ENCODE assay signal across 23 cellular contexts in genomic region chrX:48892896-48893295, GRCh38. TPM values are rescaled to one million over a fixed set of nuclear protein-coding genes. Genes with fewer than 3 reads are reported as not detected.
"Had no signal": no experiment of that assay in that cellular context is flagged by ENCODE, and none has a peak within 500 bp of the region (broad histone marks: within the 10 kb centered on the region; RNA-seq: fewer than 3 reads in every experiment).

No MANE protein-coding gene starts in this region.

- H3K27ac Mint-ChIP-seq: activated CD8-positive, alpha-beta T cell treated with anti-CD3 and anti-CD28 coated beads for 36 hours; effector memory CD8-positive, alpha-beta T cell; natural killer cell; stimulated activated naive CD8-positive, alpha-beta T cell treated with anti-CD3 and anti-CD28 coated beads, Interleukin-15, Interleukin-2, amounts not matched to agents 100 ng/mL and 50 ng/mL, for 24 hours had no signal

- H3K9me3 ChIP-seq: colonic mucosa, right lobe of liver, thyroid gland had no signal

- DNase-seq: activated CD4-positive, alpha-beta T cell treated with anti-CD3 and anti-CD28 coated beads for 48 hours; activated CD8-positive, alpha-beta T cell treated with anti-CD3 and anti-CD28 coated beads for 36 hours; activated effector memory CD4-positive, alpha-beta T cell treated with anti-CD3 and anti-CD28 coated beads, Interleukin-2, amount 50 U/mL, for 16 hours; activated T-cell treated with anti-CD3 and anti-CD28 coated beads, Interleukin-2, amount 50 U/mL, for 1 hour; amniotic stem cell; colonic mucosa; effector memory CD8-positive, alpha-beta T cell; foreskin melanocyte; natural killer cell; right lobe of liver; stimulated activated CD4-positive, alpha-beta T cell treated with anti-CD3 and anti-CD28 coated beads, Interleukin-1b, Interleukin-23, amount 100 ng/mL, for 48 hours; substantia nigra; T-helper 1 cell; T1000; thyroid gland had no signal

- ATAC-seq: activated CD8-positive, alpha-beta T cell treated with anti-CD3 and anti-CD28 coated beads for 36 hours; effector memory CD8-positive, alpha-beta T cell; esophagus mucosa; left lobe of liver; natural killer cell; right lobe of liver had no signal

- H3K27me3 Mint-ChIP-seq: activated CD8-positive, alpha-beta T cell treated with anti-CD3 and anti-CD28 coated beads for 36 hours; activated naive CD8-positive, alpha-beta T cell; effector memory CD8-positive, alpha-beta T cell; stimulated activated naive CD8-positive, alpha-beta T cell treated with anti-CD3 and anti-CD28 coated beads, Interleukin-15, Interleukin-2, amounts not matched to agents 100 ng/mL and 50 ng/mL, for 24 hours had no signal

- FAIRE-seq: bronchial epithelial cell, endothelial cell of umbilical vein had no signal

- H3K27me3 ChIP-seq: colonic mucosa, right lobe of liver, thyroid gland had no signal

- H3K4me3 Mint-ChIP-seq: activated CD8-positive, alpha-beta T cell treated with anti-CD3 and anti-CD28 coated beads for 36 hours; natural killer cell; stimulated activated naive CD8-positive, alpha-beta T cell treated with anti-CD3 and anti-CD28 coated beads, Interleukin-15, Interleukin-2, amounts not matched to agents 100 ng/mL and 50 ng/mL, for 24 hours had no signal

- H3K36me3 Mint-ChIP-seq: activated naive CD8-positive, alpha-beta T cell; natural killer cell had no signal

- H3K36me3 ChIP-seq: colonic mucosa, right lobe of liver, thyroid gland had no signal

- H3K4me3 ChIP-seq: colonic mucosa, lung, right lobe of liver, skin epidermis, thyroid gland had no signal

- H3K9me3 Mint-ChIP-seq: activated CD8-positive, alpha-beta T cell treated with anti-CD3 and anti-CD28 coated beads for 36 hours; effector memory CD8-positive, alpha-beta T cell; natural killer cell; stimulated activated naive CD8-positive, alpha-beta T cell treated with anti-CD3 and anti-CD28 coated beads, Interleukin-15, Interleukin-2, amounts not matched to agents 100 ng/mL and 50 ng/mL, for 24 hours had no signal

- H3K4me1 ChIP-seq: colonic mucosa, right lobe of liver had no signal

- H3K27ac ChIP-seq: colonic mucosa, right lobe of liver, skin epidermis, thyroid gland had no signal

RNA-seq across cellular contexts. Expression of gene PCSK1N, which starts 57.5 kb away (rescaled TPM):
- polyA plus RNA-seq: endothelial cell of umbilical vein had no signal
